8 cellular contexts compared by ENCODE assay signal in genomic region chr12:64611430-64612286, GRCh38. TPM values are rescaled to one million over a fixed set of nuclear protein-coding genes. Genes with fewer than 3 reads are reported as not detected.
DNase-seq lines count a peak whose midpoint lies in the region; ATAC-seq and TF ChIP-seq lines count a peak whose summit lies in the region.

No MANE protein-coding gene starts in this region.

- intact Hi-C loops in Panc1 (cut with micrococcal nuclease; ENCODE audit: unreplicated experiment): loop anchor here (2.0 to 5.0 kb wide), 2 partner anchors 55 to 86 kb away; no protein-coding TSS in a partner anchor

- no peak for ATAC-seq in Panc1

- TF ChIP-seq CTCF in Panc1 (IDR thresholded peaks at IDR 0.05): no peak

- no peaks in the 10 kb centered on the region for H3K27me3 ChIP-seq in Panc1 (ENCODE audit: control insufficient read depth, insufficient read depth, low read length)

- CTCF ChIA-PET in Panc1 (lab: Charles Lee): interaction anchor here (0.6 kb wide), 2 partner anchors 8 to 11 kb away, joined by 4 to 6 read pairs; no protein-coding TSS in a partner anchor

- POLR2A ChIA-PET in Panc1 (lab: Charles Lee): interaction anchor here (0.6 kb wide), 1 partner anchor 147 kb away, joined by 3 read pairs; no protein-coding TSS in a partner anchor

- H3K9me3 ChIP-seq in Panc1 (ENCODE audit: control insufficient read depth, insufficient read depth, low read depth, low read length) (no peaks in the 10 kb centered on the region), iPS-18c (ENCODE audit: control insufficient read depth, insufficient read depth, low read length) (no peaks in the 10 kb centered on the region)

- in situ Hi-C loops in Panc1 (cut with HindIII; ENCODE audit: low pct_unique_long_range_greater_than_20kb, low sequenced_read_pairs): no loop called here

- DNase-seq in DMS53 (lab: John Stamatoyannopoulos, UW): peak; percentile 69
- DNase-seq in DMS53 treated with DMSO at 0.1 percent for 48 hours (lab: John Stamatoyannopoulos, UW; ENCODE audit: unreplicated experiment): no peak
- no peak for DNase-seq in Panc1 (ENCODE audit: low read depth, low spot score)
- peak; percentile 59 for DNase-seq in astrocyte of the hippocampus (ENCODE audit: low read depth, low spot score)
- DNase-seq in stimulated activated CD4-positive, alpha-beta T cell treated with anti-CD3 and anti-CD28 coated beads, Interleukin-4, amount 100 ng/mL, for 24 hours: peak; percentile 36
- DNase-seq in putamen (ENCODE audit: low spot score): no peak
- no peak for DNase-seq in kidney glomerular epithelial cell (lab: John Stamatoyannopoulos, UW)

- peaks cover 11% of the 10 kb centered on the region for H3K36me3 ChIP-seq in Panc1 (ENCODE audit: control insufficient read depth, insufficient read depth, low read length)

- H3K27ac ChIP-seq in Panc1 (ENCODE audit: low read length): peak overlapping the region; percentile 90

- no TSS peak for BruUV-seq in Panc1 (replicated peaks; lab: Mats Ljungman, UMichigan)

- H3K4me1 ChIP-seq in Panc1 (ENCODE audit: control insufficient read depth, insufficient read depth, low read length): peaks cover 39% of the 10 kb centered on the region

- H3K4me3 ChIP-seq in Panc1 (ENCODE audit: low read depth in 2 of 2, low read length in 2 of 2) (peak overlapping the region; percentile 68 to 95), iPS-18c (ENCODE audit: insufficient read depth, low read depth, low read length) (peak overlapping the region; percentile 78)

RNA-seq across cellular contexts. Expression of gene RASSF3, which starts 1.4 kb away (rescaled TPM):
- total RNA-seq in Panc1 (2021; ENCODE audit: unreplicated experiment): 107 TPM
- polyA plus RNA-seq in Panc1 (2012; ENCODE audit: insufficient read length): 42.2 TPM

Comparison
In these comparisons a context has a peak if more than half of its experiments do, and no peak if none do; other contexts are left out.
1. DNase-seq: peak in DMS53 (single experiment), astrocyte of the hippocampus (single experiment) and stimulated activated CD4-positive, alpha-beta T cell treated with anti-CD3 and anti-CD28 coated beads, Interleukin-4, amount 100 ng/mL, for 24 hours (single experiment); none in DMS53 treated with DMSO at 0.1 percent for 48 hours (single experiment), Panc1 (single experiment), putamen (single experiment) and kidney glomerular epithelial cell (single experiment).